ENCODE assay signal across 1 cellular context in genomic region chr20:20214757-20215275, GRCh38.
TF ChIP-seq lines count a peak whose summit lies in the region.

No MANE protein-coding gene starts in this region.

TF ChIP-seq in HEK293, 187 proteins besides CTCF, POLR2A, EP300 and RAD21 (continued from another document):
- peak; percentile 29; the same call in 1 of the 2 replicates for TF ChIP-seq ZBTB44 (tag by site-specific recombination; IDR thresholded peaks at IDR 0.05)
- TF ChIP-seq OSR2 (tag by site-specific recombination; IDR thresholded peaks at IDR 0.05) = peak; percentile 88
- TF ChIP-seq ZNF37A (tag by site-specific recombination; IDR thresholded peaks at IDR 0.05) = no peak
- peak; percentile 70 for TF ChIP-seq ZBTB8A (tag by site-specific recombination; IDR thresholded peaks at IDR 0.05)
- no peak for TF ChIP-seq ZNF184 (tag by site-specific recombination; IDR thresholded peaks at IDR 0.05)
- no peak for TF ChIP-seq ZNF623 (tag by site-specific recombination; IDR thresholded peaks at IDR 0.05)
- no peak for TF ChIP-seq ZFP69B (tag by site-specific recombination; IDR thresholded peaks at IDR 0.05)
- TF ChIP-seq PRDM10 (tag by site-specific recombination; IDR thresholded peaks at IDR 0.05) = peak; percentile 63
- peak; percentile 35 for TF ChIP-seq ZBTB20 (tag by site-specific recombination; IDR thresholded peaks at IDR 0.05)
- TF ChIP-seq PRDM6 (tag by site-specific recombination; IDR thresholded peaks at IDR 0.05) = peak; percentile 62
- TF ChIP-seq PRDM2 (tag by site-specific recombination; IDR thresholded peaks at IDR 0.05; ENCODE audit: borderline replicate concordance) = no peak
- peak; percentile 84 for TF ChIP-seq IKZF3 (tag by site-specific recombination; IDR thresholded peaks at IDR 0.05)
- peak; percentile 23; the same call in 1 of the 2 replicates for TF ChIP-seq ZSCAN30 (tag by site-specific recombination; IDR thresholded peaks at IDR 0.05)
- TF ChIP-seq ZXDB (tag by site-specific recombination; IDR thresholded peaks at IDR 0.05) = peak; percentile 39; the same call in 1 of the 2 replicates
- TF ChIP-seq ZNF18 (tag by site-specific recombination; IDR thresholded peaks at IDR 0.05) = peak; percentile 41; the same call in 1 of the 2 replicates
- TF ChIP-seq ZBTB11 (tag by site-specific recombination; conservative IDR thresholded peaks at IDR 0.05; ENCODE audit: low read depth) = 0 out of 2 replicates have a peak, but pooled peaks have one; percentile 22
- peak; percentile 89 for TF ChIP-seq ZBTB17 (tag by site-specific recombination; IDR thresholded peaks at IDR 0.05)
- peak; percentile 44; the same call in 1 of the 2 replicates for TF ChIP-seq ZNF366 (tag by site-specific recombination; conservative IDR thresholded peaks at IDR 0.05)
